ENCODE assay signal across 1 cellular context in genomic region chr15:36372968-36373367, GRCh38.
TF ChIP-seq lines count a peak whose summit lies in the region.

No MANE protein-coding gene starts in this region.

TF ChIP-seq in HCT116, 20 proteins besides CTCF, POLR2A, EP300 and RAD21 (continued from another document):
- TF ChIP-seq ZBTB33 (IDR thresholded peaks at IDR 0.05; ENCODE audit: extremely low read depth, insufficient replicate concordance, low read length) (no peak), POLR2AphosphoS5 (IDR thresholded peaks at IDR 0.05; ENCODE audit: low read depth, low read length) (no peak), SRF (IDR thresholded peaks at IDR 0.05; ENCODE audit: low read depth) (no peak), FOSL1 (IDR thresholded peaks at IDR 0.05; ENCODE audit: low read depth) (no peak), EZH2phosphoT487 (IDR thresholded peaks at IDR 0.05; ENCODE audit: borderline replicate concordance) (no peak), YY1 (IDR thresholded peaks at IDR 0.05; ENCODE audit: extremely low read depth, insufficient replicate concordance, low read depth, low read length) (no peak), SIN3A (IDR thresholded peaks at IDR 0.05; ENCODE audit: low read depth) (no peak), ZNF274 (IDR thresholded peaks at IDR 0.05; ENCODE audit: low read depth, low read length) (no peak), ZFX (IDR thresholded peaks at IDR 0.05) (no peak), REST (IDR thresholded peaks at IDR 0.05; ENCODE audit: low read depth) (no peak)
